18 cellular contexts compared by ENCODE assay signal in the genomic region with DNA sequence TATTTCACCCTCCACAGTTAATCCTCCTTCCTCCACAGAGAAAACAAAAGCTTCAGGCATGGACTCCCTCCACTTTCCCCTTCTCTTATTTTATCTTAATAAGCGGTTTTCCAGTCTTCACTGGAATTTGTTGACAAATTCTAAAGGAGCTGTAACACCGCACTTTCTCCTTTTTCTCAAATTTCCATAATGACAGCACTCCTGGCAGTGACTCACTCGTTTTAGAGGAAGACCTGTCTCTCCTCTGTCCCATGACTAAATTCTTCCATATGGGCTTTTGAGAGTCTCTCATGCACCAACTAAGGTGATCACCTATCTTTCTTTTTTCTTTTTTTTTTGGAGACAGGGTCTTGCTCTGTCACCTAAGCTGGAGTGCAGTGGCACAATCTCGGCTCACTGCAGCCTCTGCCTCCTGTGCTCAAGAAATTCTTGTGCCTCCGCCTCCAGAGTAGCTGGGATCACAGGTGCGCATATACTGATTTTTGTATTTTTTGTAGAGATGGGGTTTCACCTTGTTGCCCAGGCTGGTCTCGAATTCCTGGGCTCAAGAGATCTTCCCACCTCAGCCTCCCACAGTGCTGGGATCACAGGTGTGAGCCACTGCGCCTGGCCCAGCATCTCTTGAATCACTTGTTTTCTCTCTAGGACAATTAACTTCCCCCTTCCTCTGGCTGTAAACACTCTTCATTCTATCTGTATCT. TPM values are rescaled to one million over a fixed set of nuclear protein-coding genes. Genes with fewer than 3 reads are reported as not detected.
DNase-seq lines count a peak whose midpoint lies in the region; ATAC-seq and TF ChIP-seq lines count a peak whose summit lies in the region.
"Had no signal": no experiment of that assay in that cellular context is flagged by ENCODE, and none has a peak within 500 bp of the region (broad histone marks: within the 10 kb centered on the region; RNA-seq: fewer than 3 reads in every experiment).

No MANE protein-coding gene starts in this region.

- intact Hi-C loops in PC-3 (cut with micrococcal nuclease) (no loop called here), vagina (cut with DNase I) (no loop called here)

- H3K4me2 ChIP-seq in PC-3 (ENCODE audit: low read length): no peak overlapping the region
- H3K4me2 ChIP-seq: PC-9 had no signal

- TF ChIP-seq CTCF in PC-3 (conservative IDR thresholded peaks at IDR 0.05; ENCODE audit: low read depth, low read length): no peak
- TF ChIP-seq CTCF in vagina (IDR thresholded peaks at IDR 0.05): no peak

- H3K27ac ChIP-seq in PC-3 (ENCODE audit: low read length): no peak overlapping the region
- no peak overlapping the region for H3K27ac ChIP-seq in vagina
- H3K27ac ChIP-seq: ascending aorta, PC-9, uterus had no signal

- H3K4me1 ChIP-seq in PC-3 (ENCODE audit: insufficient read depth, low read length) (peaks cover 4% of the 10 kb centered on the region; the same call in 1 of the 2 replicates), vagina (peaks cover 9% of the 10 kb centered on the region)
- H3K4me1 ChIP-seq: ascending aorta, uterus had no signal

- no peaks in the 10 kb centered on the region for H3K9me3 Mint-ChIP-seq in activated T-cell treated with anti-CD3 and anti-CD28 coated beads, Interleukin-2, amount 50 U/mL, for 4 hours
- no peaks in the 10 kb centered on the region for H3K9me3 Mint-ChIP-seq in effector memory CD8-positive, alpha-beta T cell
- H3K9me3 Mint-ChIP-seq in stimulated activated naive B cell treated with anti-CD40 and anti-IgM and Interleukin-4, amounts not matched to agents 10 μg/mL and 1 μg/mL and 100 μg/mL, for 72 hours: no peaks in the 10 kb centered on the region
- H3K9me3 Mint-ChIP-seq: T-cell had no signal

- no peaks in the 10 kb centered on the region for H3F3A ChIP-seq in PC-3 (ENCODE audit: low read length, unreplicated experiment)

- POLR2A ChIA-PET in PC-3 (lab: Charles Lee; ENCODE audit: unreplicated experiment): no interaction called here

- H3K9me3 ChIP-seq in PC-3 (ENCODE audit: low read length) (no peaks in the 10 kb centered on the region), vagina (no peaks in the 10 kb centered on the region)
- H3K9me3 ChIP-seq: ascending aorta, mucosa of descending colon, uterus had no signal

- CTCF ChIA-PET in PC-3 (lab: Charles Lee): no interaction called here

- DNase-seq in activated T-cell treated with anti-CD3 and anti-CD28 coated beads, Interleukin-2, amount 50 U/mL, for 4 hours: no peak
- DNase-seq in activated T-cell treated with anti-CD3 and anti-CD28 coated beads for 4 hours (no peak), PC-3 (peak; percentile 40), SKM-1 (lab: John Stamatoyannopoulos, UW; ENCODE audit: unreplicated experiment) (no peak), vagina (ENCODE audit: extremely low spot score in 2 of 2) (no peak)
- DNase-seq in effector memory CD8-positive, alpha-beta T cell: no peak
- no peak for DNase-seq in stimulated activated naive B cell treated with anti-CD40 and anti-IgM and Interleukin-4, amounts not matched to agents 10 μg/mL and 1 μg/mL and 100 μg/mL, for 72 hours
- DNase-seq in stimulated activated naive CD4-positive, alpha-beta T cell treated with Interleukin-2 at 50 U/mL for 16 hours (lab: John Stamatoyannopoulos, UW): no peak
- DNase-seq: DMS79 treated with DMSO at 0.1 percent for 48 hours, mucosa of descending colon, NCI-H446, T-cell, uterus had no signal

- TF ChIP-seq POLR2A in vagina (IDR thresholded peaks at IDR 0.05): no peak

- H3K27ac Mint-ChIP-seq in effector memory CD8-positive, alpha-beta T cell: peak overlapping the region; percentile 62 to 90
- peak overlapping the region; percentile 21 for H3K27ac Mint-ChIP-seq in stimulated activated naive B cell treated with anti-CD40 and anti-IgM and Interleukin-4, amounts not matched to agents 10 μg/mL and 1 μg/mL and 100 μg/mL, for 72 hours
- H3K27ac Mint-ChIP-seq: progenitor cell of endocrine pancreas, T-cell had no signal

- H3K9ac ChIP-seq in PC-3 (ENCODE audit: low read length): no peak overlapping the region

- H3K36me3 ChIP-seq in PC-3 (ENCODE audit: low read depth, low read length) (no peaks in the 10 kb centered on the region), vagina (no peaks in the 10 kb centered on the region)
- H3K36me3 ChIP-seq: ascending aorta, uterus had no signal

- no peaks in the 10 kb centered on the region for H4K20me1 ChIP-seq in PC-3 (ENCODE audit: low read length)

- no peaks in the 10 kb centered on the region for H3K9me2 ChIP-seq in PC-3 (replicated peaks; ENCODE audit: low read length)

- peaks cover 3% of the 10 kb centered on the region for H3K27me3 Mint-ChIP-seq in activated T-cell treated with anti-CD3 and anti-CD28 coated beads, Interleukin-2, amount 50 U/mL, for 4 hours (ENCODE audit: low read depth)
- H3K27me3 Mint-ChIP-seq in effector memory CD8-positive, alpha-beta T cell: peaks cover 0 to 20% of the 10 kb centered on the region in 2 donors
- H3K27me3 Mint-ChIP-seq in stimulated activated naive B cell treated with anti-CD40 and anti-IgM and Interleukin-4, amounts not matched to agents 10 μg/mL and 1 μg/mL and 100 μg/mL, for 72 hours: no peaks in the 10 kb centered on the region

- no peaks in the 10 kb centered on the region; the same call in 1 of the 2 replicates for H3K27me3 ChIP-seq in PC-3 (ENCODE audit: low read length)
- no peaks in the 10 kb centered on the region for H3K27me3 ChIP-seq in vagina
- H3K27me3 ChIP-seq: ascending aorta, uterus had no signal

- ATAC-seq in activated T-cell treated with anti-CD3 and anti-CD28 coated beads, Interleukin-2, amount 50 U/mL, for 4 hours: no peak
- ATAC-seq in PC-3: no peak
- no peak for ATAC-seq in effector memory CD8-positive, alpha-beta T cell (replicated peaks)
- no peak for ATAC-seq in stimulated activated naive B cell treated with anti-CD40 and anti-IgM and Interleukin-4, amounts not matched to agents 10 μg/mL and 1 μg/mL and 100 μg/mL, for 72 hours (replicated peaks)
- ATAC-seq: GM12878, mucosa of descending colon, T-cell had no signal

- no peak overlapping the region for H2AFZ ChIP-seq in PC-3 (ENCODE audit: low read length)
- H2AFZ ChIP-seq: PC-9 had no signal

- H3K4me3 ChIP-seq in PC-3 (ENCODE audit: low read length) (no peak overlapping the region), vagina (no peak overlapping the region)
- H3K4me3 ChIP-seq: ascending aorta, GM12878, mucosa of descending colon, PC-9, uterus had no signal

- peak overlapping the region; percentile 8 for H3K4me3 Mint-ChIP-seq in activated T-cell treated with anti-CD3 and anti-CD28 coated beads, Interleukin-2, amount 50 U/mL, for 4 hours
- H3K4me3 Mint-ChIP-seq in effector memory CD8-positive, alpha-beta T cell: peak overlapping the region in 1 of 2 donors; percentile 25
- H3K4me3 Mint-ChIP-seq in stimulated activated naive B cell treated with anti-CD40 and anti-IgM and Interleukin-4, amounts not matched to agents 10 μg/mL and 1 μg/mL and 100 μg/mL, for 72 hours: no peak overlapping the region
- H3K4me3 Mint-ChIP-seq: T-cell had no signal

- no peaks in the 10 kb centered on the region for H3K36me3 Mint-ChIP-seq in activated T-cell treated with anti-CD3 and anti-CD28 coated beads, Interleukin-2, amount 50 U/mL, for 4 hours (ENCODE audit: insufficient read depth)
- peaks cover 27% of the 10 kb centered on the region for H3K36me3 Mint-ChIP-seq in effector memory CD8-positive, alpha-beta T cell (ENCODE audit: insufficient read depth)
- peaks cover 1 to 7% of the 10 kb centered on the region in 2 donors for H3K36me3 Mint-ChIP-seq in stimulated activated naive B cell treated with anti-CD40 and anti-IgM and Interleukin-4, amounts not matched to agents 10 μg/mL and 1 μg/mL and 100 μg/mL, for 72 hours

- H3K79me2 ChIP-seq in PC-3 (ENCODE audit: low read length): no peaks in the 10 kb centered on the region

- no TSS peak for BruUV-seq in PC-3 (replicated peaks; lab: Mats Ljungman, UMichigan)

- H3K4me1 Mint-ChIP-seq in activated T-cell treated with anti-CD3 and anti-CD28 coated beads, Interleukin-2, amount 50 U/mL, for 4 hours (ENCODE audit: low read depth): peaks cover 39% of the 10 kb centered on the region
- peaks cover 29 to 34% of the 10 kb centered on the region in 2 donors for H3K4me1 Mint-ChIP-seq in effector memory CD8-positive, alpha-beta T cell (ENCODE audit: low read depth in 2 of 2)
- H3K4me1 Mint-ChIP-seq in stimulated activated naive B cell treated with anti-CD40 and anti-IgM and Interleukin-4, amounts not matched to agents 10 μg/mL and 1 μg/mL and 100 μg/mL, for 72 hours: peaks cover 32 to 57% of the 10 kb centered on the region in 2 donors

RNA-seq across cellular contexts. Expression of a gene that starts 7.7 kb away (rescaled TPM):
- total RNA-seq in activated T-cell treated with anti-CD3 and anti-CD28 coated beads, Interleukin-2, amount 50 U/mL, for 4 hours: 1 to 10 TPM in 1 of 3 donors, under 1 TPM in 2; 0.90 to 1.8 (median 0.99) TPM
- total RNA-seq in PC-3 (2014; rRNA removed) (not detected in 2 replicates), vagina (14.0 TPM)
- total RNA-seq: progenitor cell of endocrine pancreas had no signal

RNA-seq across cellular contexts. Expression of a gene that starts 50.5 kb away (rescaled TPM):
- not detected for total RNA-seq in activated T-cell treated with anti-CD3 and anti-CD28 coated beads, Interleukin-2, amount 50 U/mL, for 4 hours
- total RNA-seq in PC-3 (2014; rRNA removed) (not detected in 2 replicates), vagina (not detected)
- total RNA-seq: activated CD8-positive, alpha-beta memory T cell treated with anti-CD3 and anti-CD28 coated beads for 36 hours; ascending aorta; GM12878; mucosa of descending colon; PC-9; progenitor cell of endocrine pancreas; T-cell; uterus had no signal

RNA-seq across cellular contexts. Expression of a gene that starts 53.6 kb away (rescaled TPM):
- total RNA-seq in activated T-cell treated with anti-CD3 and anti-CD28 coated beads, Interleukin-2, amount 50 U/mL, for 4 hours: not detected
- not detected in 2 replicates for total RNA-seq in PC-3 (2014; rRNA removed)
- total RNA-seq in vagina: not detected
- total RNA-seq: activated CD8-positive, alpha-beta memory T cell treated with anti-CD3 and anti-CD28 coated beads for 36 hours; ascending aorta had no signal
